Comparison of ENCODE assay signal across 1 cellular context in the genomic region with DNA sequence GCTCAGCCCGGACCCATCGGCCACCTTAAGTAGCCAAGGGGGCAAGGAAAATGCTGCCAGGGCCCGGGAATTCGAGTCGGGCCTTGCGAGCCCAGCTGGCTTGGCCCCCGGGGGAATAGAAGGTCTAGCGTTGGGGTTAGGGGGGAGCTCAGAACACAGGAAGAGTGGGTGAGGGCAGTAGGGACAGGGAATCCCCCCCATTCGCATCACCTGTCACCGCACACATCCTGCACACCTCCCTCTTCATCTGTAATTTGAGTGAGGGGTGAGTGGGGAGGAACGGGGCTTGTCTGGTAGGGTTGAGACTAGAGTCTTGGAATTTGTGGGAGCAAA.
TF ChIP-seq lines count a peak whose summit lies in the region.

No MANE protein-coding gene starts in this region.

TF ChIP-seq in GM23338, 12 proteins besides CTCF, POLR2A, EP300 and RAD21 (continued from another document):
- TF ChIP-seq POLR2AphosphoS5 (IDR thresholded peaks at IDR 0.05; ENCODE audit: low read depth) (no peak), ZNF331 (CRISPR knock-in tag; IDR thresholded peaks at IDR 0.05; ENCODE audit: low read depth) (no peak), EZH2 (IDR thresholded peaks at IDR 0.05; ENCODE audit: low read depth, unreplicated experiment) (no peak), NANOG (IDR thresholded peaks at IDR 0.05; ENCODE audit: borderline replicate concordance) (no peak), EZH2phosphoT487 (IDR thresholded peaks at IDR 0.05; ENCODE audit: unreplicated experiment) (no peak), ZNF114 (CRISPR knock-in tag; IDR thresholded peaks at IDR 0.05) (no peak), STAT1 (IDR thresholded peaks at IDR 0.05; ENCODE audit: unreplicated experiment) (no peak), CREB1 (CRISPR knock-in tag; IDR thresholded peaks at IDR 0.05; ENCODE audit: low read depth) (no peak)
- TF ChIP-seq, protein P1, sequence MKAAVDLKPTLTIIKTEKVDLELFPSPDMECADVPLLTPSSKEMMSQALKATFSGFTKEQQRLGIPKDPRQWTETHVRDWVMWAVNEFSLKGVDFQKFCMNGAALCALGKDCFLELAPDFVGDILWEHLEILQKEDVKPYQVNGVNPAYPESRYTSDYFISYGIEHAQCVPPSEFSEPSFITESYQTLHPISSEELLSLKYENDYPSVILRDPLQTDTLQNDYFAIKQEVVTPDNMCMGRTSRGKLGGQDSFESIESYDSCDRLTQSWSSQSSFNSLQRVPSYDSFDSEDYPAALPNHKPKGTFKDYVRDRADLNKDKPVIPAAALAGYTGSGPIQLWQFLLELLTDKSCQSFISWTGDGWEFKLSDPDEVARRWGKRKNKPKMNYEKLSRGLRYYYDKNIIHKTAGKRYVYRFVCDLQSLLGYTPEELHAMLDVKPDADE (IDR thresholded peaks at IDR 0.05), result no peak
